29 cellular contexts compared by ENCODE assay signal in the genomic region with DNA sequence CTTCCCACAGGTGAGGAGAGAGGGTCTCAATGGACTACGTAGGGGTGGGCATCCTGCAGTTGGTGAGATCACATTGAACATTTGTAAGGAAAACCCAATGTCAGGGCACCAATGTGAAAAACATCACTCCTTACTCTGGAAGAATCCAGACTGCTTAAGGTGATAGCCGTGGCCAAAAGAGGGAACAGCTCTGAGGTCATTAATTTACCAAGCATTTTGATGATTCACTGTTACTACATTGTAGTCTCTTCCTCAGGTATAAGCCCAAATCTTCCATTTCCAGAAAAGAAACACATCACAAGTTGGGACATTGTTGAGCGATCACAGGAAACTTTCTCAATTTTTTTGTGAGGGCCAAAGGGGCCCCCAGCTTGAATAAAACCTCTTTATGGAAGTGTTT.
"Had no signal": no experiment of that assay in that cellular context is flagged by ENCODE, and none has a peak within 500 bp of the region (broad histone marks: within the 10 kb centered on the region; RNA-seq: fewer than 3 reads in every experiment).

No MANE protein-coding gene starts in this region.

- H3K4me3 ChIP-seq: dorsolateral prefrontal cortex, gastroesophageal sphincter, heart right ventricle, lung, mucosa of descending colon, right atrium auricular region, sigmoid colon, spleen, testis, tibial artery had no signal

- ATAC-seq: esophagus mucosa; gastroesophageal sphincter; heart right ventricle; mucosa of descending colon; natural killer cell treated with Interleukin-12 subunit alpha and Interleukin-12 subunit beta and Interleukin-15 and Interleukin-18, amount 100 ng/mL, for 72 hours; stimulated activated memory B cell treated with anti-CD40 and anti-IgM and Interleukin-4, amounts not matched to agents 10 μg/mL and 1 μg/mL and 100 μg/mL, for 72 hours; stimulated activated naive CD8-positive, alpha-beta T cell treated with anti-CD3 and anti-CD28 coated beads, Interleukin-15, Interleukin-2, amounts not matched to agents 100 U/mL and 50 U/mL, for 24 hours had no signal

- H3K4me1 Mint-ChIP-seq: memory B cell; mesothelial cell of epicardium; naive B cell; neural crest cell; stimulated activated memory B cell treated with anti-CD40 and anti-IgM and Interleukin-4, amounts not matched to agents 10 μg/mL and 1 μg/mL and 100 μg/mL, for 72 hours had no signal

- H3K36me3 ChIP-seq: gastroesophageal sphincter, heart right ventricle, neutrophil, right atrium auricular region, sigmoid colon, spleen, tibial artery had no signal

- H3K27me3 Mint-ChIP-seq: memory B cell; naive B cell; natural killer cell treated with Interleukin-12 subunit alpha and Interleukin-12 subunit beta and Interleukin-15 and Interleukin-18, amount 100 ng/mL, for 72 hours; progenitor cell of endocrine pancreas; stimulated activated memory B cell treated with anti-CD40 and anti-IgM and Interleukin-4, amounts not matched to agents 10 μg/mL and 1 μg/mL and 100 μg/mL, for 72 hours; type B pancreatic cell had no signal

- H3K4me3 Mint-ChIP-seq: memory B cell; mesothelial cell of epicardium; naive B cell; natural killer cell treated with Interleukin-12 subunit alpha and Interleukin-12 subunit beta and Interleukin-15 and Interleukin-18, amount 100 ng/mL, for 72 hours; neural crest cell; stimulated activated memory B cell treated with anti-CD40 and anti-IgM and Interleukin-4, amounts not matched to agents 10 μg/mL and 1 μg/mL and 100 μg/mL, for 72 hours; type B pancreatic cell had no signal

- H3K4me1 ChIP-seq: gastroesophageal sphincter, heart right ventricle, parathyroid adenoma, right atrium auricular region, sigmoid colon, spleen, testis, tibial artery had no signal

- H3K36me3 Mint-ChIP-seq: memory B cell; mesothelial cell of epicardium; naive B cell; natural killer cell treated with Interleukin-12 subunit alpha and Interleukin-12 subunit beta and Interleukin-15 and Interleukin-18, amount 100 ng/mL, for 72 hours; stimulated activated memory B cell treated with anti-CD40 and anti-IgM and Interleukin-4, amounts not matched to agents 10 μg/mL and 1 μg/mL and 100 μg/mL, for 72 hours; type B pancreatic cell had no signal

- H2AFZ ChIP-seq: parathyroid adenoma had no signal

- H3K9ac ChIP-seq: parathyroid adenoma had no signal

- H3K9me3 Mint-ChIP-seq: mesothelial cell of epicardium; naive B cell; natural killer cell treated with Interleukin-12 subunit alpha and Interleukin-12 subunit beta and Interleukin-15 and Interleukin-18, amount 100 ng/mL, for 72 hours; neural crest cell; type B pancreatic cell had no signal

- H3K27ac Mint-ChIP-seq: memory B cell; mesothelial cell of epicardium; naive B cell; natural killer cell treated with Interleukin-12 subunit alpha and Interleukin-12 subunit beta and Interleukin-15 and Interleukin-18, amount 100 ng/mL, for 72 hours; progenitor cell of endocrine pancreas; stimulated activated memory B cell treated with anti-CD40 and anti-IgM and Interleukin-4, amounts not matched to agents 10 μg/mL and 1 μg/mL and 100 μg/mL, for 72 hours; type B pancreatic cell had no signal

- H3K27me3 ChIP-seq: dorsolateral prefrontal cortex, gastroesophageal sphincter, heart right ventricle, neutrophil, right atrium auricular region, sigmoid colon, spleen, testis, tibial artery had no signal

- H3K79me2 ChIP-seq: parathyroid adenoma had no signal

- H3K9me3 ChIP-seq: gastroesophageal sphincter, heart right ventricle, mucosa of descending colon, neutrophil, right atrium auricular region, sigmoid colon, spleen, testis, tibial artery had no signal

- DNase-seq: dorsolateral prefrontal cortex; effector CD4-positive, alpha-beta T cell; foreskin fibroblast; heart right ventricle; hippocampal formation; kidney glomerular epithelial cell; mucosa of descending colon; naive B cell; sigmoid colon; spleen; stimulated activated CD4-positive, alpha-beta T cell treated with anti-CD3 and anti-CD28 coated beads, Interleukin-4, amount 100 ng/mL, for 4 hours; stimulated activated naive CD8-positive, alpha-beta T cell treated with anti-CD3 and anti-CD28 coated beads, Interleukin-15, Interleukin-2, amounts not matched to agents 100 U/mL and 50 U/mL, for 24 hours; substantia nigra; testis; tibial artery had no signal

- H3K27ac ChIP-seq: dorsolateral prefrontal cortex, epithelial cell of prostate, gastroesophageal sphincter, heart right ventricle, neutrophil, parathyroid adenoma, right atrium auricular region, sigmoid colon, spleen, testis, tibial artery had no signal
